Comparison of ENCODE assay signal across 1 cellular context in the genomic region with DNA sequence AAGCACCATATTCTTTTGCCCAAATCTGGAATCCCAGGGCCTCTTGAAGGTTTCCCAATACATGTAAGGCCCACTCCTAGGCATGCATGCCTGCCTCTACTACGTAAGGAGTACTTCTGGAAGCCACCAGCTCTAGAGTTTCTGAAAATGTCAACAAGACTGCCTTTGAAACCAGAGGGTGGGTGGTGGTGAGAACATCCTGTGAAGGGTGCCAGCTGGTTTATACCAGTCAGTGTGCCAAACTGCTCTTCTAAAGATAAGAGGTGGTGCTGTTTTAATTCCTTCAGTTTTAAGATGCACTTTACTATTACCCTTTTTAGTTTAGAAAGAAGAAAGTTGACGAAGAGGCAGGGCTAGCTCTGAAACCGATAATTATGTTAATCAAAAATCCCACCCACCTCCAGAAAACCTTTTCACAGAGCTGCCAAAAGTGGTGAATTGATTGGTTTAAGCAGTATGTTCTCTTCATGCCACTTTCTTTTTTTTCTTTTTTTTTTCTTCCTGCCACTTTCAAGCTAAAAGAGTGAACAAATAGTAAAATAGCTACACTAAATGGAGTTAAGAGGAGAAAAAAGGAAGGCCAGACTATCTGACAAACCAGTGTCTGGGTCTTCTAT.
TF ChIP-seq lines count a peak whose summit lies in the region.

No MANE protein-coding gene starts in this region.

TF ChIP-seq in GM12878, 131 proteins besides CTCF, POLR2A, EP300 and RAD21 (continued from another document and continues in another):
- TF ChIP-seq, protein P1, sequence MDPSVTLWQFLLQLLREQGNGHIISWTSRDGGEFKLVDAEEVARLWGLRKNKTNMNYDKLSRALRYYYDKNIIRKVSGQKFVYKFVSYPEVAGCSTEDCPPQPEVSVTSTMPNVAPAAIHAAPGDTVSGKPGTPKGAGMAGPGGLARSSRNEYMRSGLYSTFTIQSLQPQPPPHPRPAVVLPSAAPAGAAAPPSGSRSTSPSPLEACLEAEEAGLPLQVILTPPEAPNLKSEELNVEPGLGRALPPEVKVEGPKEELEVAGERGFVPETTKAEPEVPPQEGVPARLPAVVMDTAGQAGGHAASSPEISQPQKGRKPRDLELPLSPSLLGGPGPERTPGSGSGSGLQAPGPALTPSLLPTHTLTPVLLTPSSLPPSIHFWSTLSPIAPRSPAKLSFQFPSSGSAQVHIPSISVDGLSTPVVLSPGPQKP (IDR thresholded peaks at IDR 0.05; ENCODE audit: low read depth, low read length) = no peak
- no peak for TF ChIP-seq FOXM1 (IDR thresholded peaks at IDR 0.05; ENCODE audit: low read depth, low read length)
- TF ChIP-seq, protein P2, sequence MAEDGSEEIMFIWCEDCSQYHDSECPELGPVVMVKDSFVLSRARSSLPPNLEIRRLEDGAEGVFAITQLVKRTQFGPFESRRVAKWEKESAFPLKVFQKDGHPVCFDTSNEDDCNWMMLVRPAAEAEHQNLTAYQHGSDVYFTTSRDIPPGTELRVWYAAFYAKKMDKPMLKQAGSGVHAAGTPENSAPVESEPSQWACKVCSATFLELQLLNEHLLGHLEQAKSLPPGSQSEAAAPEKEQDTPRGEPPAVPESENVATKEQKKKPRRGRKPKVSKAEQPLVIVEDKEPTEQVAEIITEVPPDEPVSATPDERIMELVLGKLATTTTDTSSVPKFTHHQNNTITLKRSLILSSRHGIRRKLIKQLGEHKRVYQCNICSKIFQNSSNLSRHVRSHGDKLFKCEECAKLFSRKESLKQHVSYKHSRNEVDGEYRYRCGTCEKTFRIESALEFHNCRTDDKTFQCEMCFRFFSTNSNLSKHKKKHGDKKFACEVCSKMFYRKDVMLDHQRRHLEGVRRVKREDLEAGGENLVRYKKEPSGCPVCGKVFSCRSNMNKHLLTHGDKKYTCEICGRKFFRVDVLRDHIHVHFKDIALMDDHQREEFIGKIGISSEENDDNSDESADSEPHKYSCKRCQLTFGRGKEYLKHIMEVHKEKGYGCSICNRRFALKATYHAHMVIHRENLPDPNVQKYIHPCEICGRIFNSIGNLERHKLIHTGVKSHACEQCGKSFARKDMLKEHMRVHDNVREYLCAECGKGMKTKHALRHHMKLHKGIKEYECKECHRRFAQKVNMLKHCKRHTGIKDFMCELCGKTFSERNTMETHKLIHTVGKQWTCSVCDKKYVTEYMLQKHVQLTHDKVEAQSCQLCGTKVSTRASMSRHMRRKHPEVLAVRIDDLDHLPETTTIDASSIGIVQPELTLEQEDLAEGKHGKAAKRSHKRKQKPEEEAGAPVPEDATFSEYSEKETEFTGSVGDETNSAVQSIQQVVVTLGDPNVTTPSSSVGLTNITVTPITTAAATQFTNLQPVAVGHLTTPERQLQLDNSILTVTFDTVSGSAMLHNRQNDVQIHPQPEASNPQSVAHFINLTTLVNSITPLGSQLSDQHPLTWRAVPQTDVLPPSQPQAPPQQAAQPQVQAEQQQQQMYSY (CRISPR knock-in tag; IDR thresholded peaks at IDR 0.05) = no peak
- TF ChIP-seq MXI1 (IDR thresholded peaks at IDR 0.05; ENCODE audit: low read depth, low read length) = no peak
- no peak for TF ChIP-seq BACH1 (IDR thresholded peaks at IDR 0.05; ENCODE audit: borderline replicate concordance)
- no peak for TF ChIP-seq TCF7 (IDR thresholded peaks at IDR 0.05; ENCODE audit: borderline replicate concordance)
- TF ChIP-seq, protein P3, sequence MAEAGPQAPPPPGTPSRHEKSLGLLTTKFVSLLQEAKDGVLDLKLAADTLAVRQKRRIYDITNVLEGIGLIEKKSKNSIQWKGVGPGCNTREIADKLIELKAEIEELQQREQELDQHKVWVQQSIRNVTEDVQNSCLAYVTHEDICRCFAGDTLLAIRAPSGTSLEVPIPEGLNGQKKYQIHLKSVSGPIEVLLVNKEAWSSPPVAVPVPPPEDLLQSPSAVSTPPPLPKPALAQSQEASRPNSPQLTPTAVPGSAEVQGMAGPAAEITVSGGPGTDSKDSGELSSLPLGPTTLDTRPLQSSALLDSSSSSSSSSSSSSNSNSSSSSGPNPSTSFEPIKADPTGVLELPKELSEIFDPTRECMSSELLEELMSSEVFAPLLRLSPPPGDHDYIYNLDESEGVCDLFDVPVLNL (IDR thresholded peaks at IDR 0.05; ENCODE audit: low read depth, low read length) = no peak
- no peak for TF ChIP-seq MEF2A (IDR thresholded peaks at IDR 0.05; ENCODE audit: insufficient read depth, low read depth, low read length)
- TF ChIP-seq SREBF1 (IDR thresholded peaks at IDR 0.05; ENCODE audit: low read length) = no peak
- TF ChIP-seq, protein P4, sequence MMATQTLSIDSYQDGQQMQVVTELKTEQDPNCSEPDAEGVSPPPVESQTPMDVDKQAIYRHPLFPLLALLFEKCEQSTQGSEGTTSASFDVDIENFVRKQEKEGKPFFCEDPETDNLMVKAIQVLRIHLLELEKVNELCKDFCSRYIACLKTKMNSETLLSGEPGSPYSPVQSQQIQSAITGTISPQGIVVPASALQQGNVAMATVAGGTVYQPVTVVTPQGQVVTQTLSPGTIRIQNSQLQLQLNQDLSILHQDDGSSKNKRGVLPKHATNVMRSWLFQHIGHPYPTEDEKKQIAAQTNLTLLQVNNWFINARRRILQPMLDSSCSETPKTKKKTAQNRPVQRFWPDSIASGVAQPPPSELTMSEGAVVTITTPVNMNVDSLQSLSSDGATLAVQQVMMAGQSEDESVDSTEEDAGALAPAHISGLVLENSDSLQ (IDR thresholded peaks at IDR 0.05) = peak; percentile 34; the same call in 1 of the 2 replicates
- no peak for TF ChIP-seq STAT1 (conservative IDR thresholded peaks at IDR 0.05)
- TF ChIP-seq NR2C1 (IDR thresholded peaks at IDR 0.05) = no peak
- no peak for TF ChIP-seq CBFB (IDR thresholded peaks at IDR 0.05; ENCODE audit: low read depth)
- no peak for TF ChIP-seq BMI1 (IDR thresholded peaks at IDR 0.05; ENCODE audit: borderline replicate concordance)
- no peak for TF ChIP-seq SP1 (IDR thresholded peaks at IDR 0.05; ENCODE audit: low read depth, low read length)
- peak; percentile 52 for TF ChIP-seq IKZF1 (conservative IDR thresholded peaks at IDR 0.05)
- TF ChIP-seq ZSCAN29 (IDR thresholded peaks at IDR 0.05) = no peak
- no peak for TF ChIP-seq LARP7 (IDR thresholded peaks at IDR 0.05)
- TF ChIP-seq TCF3 (IDR thresholded peaks at IDR 0.05; ENCODE audit: borderline replicate concordance, insufficient read depth, low read depth, low read length) = 0 out of 2 replicates have a peak, but pooled peaks have one; percentile 35
- TF ChIP-seq SUZ12 (IDR thresholded peaks at IDR 0.05; ENCODE audit: unreplicated experiment) = no peak
- no peak for TF ChIP-seq EZH2 (IDR thresholded peaks at IDR 0.05; ENCODE audit: borderline replicate concordance, control insufficient read depth, low read depth, low read length)
- no peak for TF ChIP-seq CREM (IDR thresholded peaks at IDR 0.05; ENCODE audit: low read depth)
- 0 out of 4 replicates have a peak, but pooled peaks of 1 of the 2 experiments have one; percentile 7 for TF ChIP-seq BHLHE40 (IDR thresholded peaks at IDR 0.05; ENCODE audit: borderline replicate concordance in 1 of 2, low read depth in 2 of 2, low read length in 1 of 2)
- no peak for TF ChIP-seq CEBPB (IDR thresholded peaks at IDR 0.05; ENCODE audit: borderline replicate concordance in 1 of 2, low read depth in 2 of 2, low read length in 2 of 2)
- no peak for TF ChIP-seq STAT3 (IDR thresholded peaks at IDR 0.05; ENCODE audit: low read depth, low read length)
- TF ChIP-seq FOXK2 (IDR thresholded peaks at IDR 0.05) = peak; percentile 26; the same call in 1 of the 2 replicates
- TF ChIP-seq KDM1A (IDR thresholded peaks at IDR 0.05; ENCODE audit: borderline replicate concordance) = no peak
- TF ChIP-seq, protein P5, sequence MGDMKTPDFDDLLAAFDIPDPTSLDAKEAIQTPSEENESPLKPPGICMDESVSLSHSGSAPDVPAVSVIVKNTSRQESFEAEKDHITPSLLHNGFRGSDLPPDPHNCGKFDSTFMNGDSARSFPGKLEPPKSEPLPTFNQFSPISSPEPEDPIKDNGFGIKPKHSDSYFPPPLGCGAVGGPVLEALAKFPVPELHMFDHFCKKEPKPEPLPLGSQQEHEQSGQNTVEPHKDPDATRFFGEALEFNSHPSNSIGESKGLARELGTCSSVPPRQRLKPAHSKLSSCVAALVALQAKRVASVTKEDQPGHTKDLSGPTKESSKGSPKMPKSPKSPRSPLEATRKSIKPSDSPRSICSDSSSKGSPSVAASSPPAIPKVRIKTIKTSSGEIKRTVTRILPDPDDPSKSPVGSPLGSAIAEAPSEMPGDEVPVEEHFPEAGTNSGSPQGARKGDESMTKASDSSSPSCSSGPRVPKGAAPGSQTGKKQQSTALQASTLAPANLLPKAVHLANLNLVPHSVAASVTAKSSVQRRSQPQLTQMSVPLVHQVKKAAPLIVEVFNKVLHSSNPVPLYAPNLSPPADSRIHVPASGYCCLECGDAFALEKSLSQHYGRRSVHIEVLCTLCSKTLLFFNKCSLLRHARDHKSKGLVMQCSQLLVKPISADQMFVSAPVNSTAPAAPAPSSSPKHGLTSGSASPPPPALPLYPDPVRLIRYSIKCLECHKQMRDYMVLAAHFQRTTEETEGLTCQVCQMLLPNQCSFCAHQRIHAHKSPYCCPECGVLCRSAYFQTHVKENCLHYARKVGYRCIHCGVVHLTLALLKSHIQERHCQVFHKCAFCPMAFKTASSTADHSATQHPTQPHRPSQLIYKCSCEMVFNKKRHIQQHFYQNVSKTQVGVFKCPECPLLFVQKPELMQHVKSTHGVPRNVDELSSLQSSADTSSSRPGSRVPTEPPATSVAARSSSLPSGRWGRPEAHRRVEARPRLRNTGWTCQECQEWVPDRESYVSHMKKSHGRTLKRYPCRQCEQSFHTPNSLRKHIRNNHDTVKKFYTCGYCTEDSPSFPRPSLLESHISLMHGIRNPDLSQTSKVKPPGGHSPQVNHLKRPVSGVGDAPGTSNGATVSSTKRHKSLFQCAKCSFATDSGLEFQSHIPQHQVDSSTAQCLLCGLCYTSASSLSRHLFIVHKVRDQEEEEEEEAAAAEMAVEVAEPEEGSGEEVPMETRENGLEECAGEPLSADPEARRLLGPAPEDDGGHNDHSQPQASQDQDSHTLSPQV (IDR thresholded peaks at IDR 0.05) = no peak
- TF ChIP-seq MTA2 (IDR thresholded peaks at IDR 0.05; ENCODE audit: low read depth) = peak; percentile 53
- TF ChIP-seq, protein P6, sequence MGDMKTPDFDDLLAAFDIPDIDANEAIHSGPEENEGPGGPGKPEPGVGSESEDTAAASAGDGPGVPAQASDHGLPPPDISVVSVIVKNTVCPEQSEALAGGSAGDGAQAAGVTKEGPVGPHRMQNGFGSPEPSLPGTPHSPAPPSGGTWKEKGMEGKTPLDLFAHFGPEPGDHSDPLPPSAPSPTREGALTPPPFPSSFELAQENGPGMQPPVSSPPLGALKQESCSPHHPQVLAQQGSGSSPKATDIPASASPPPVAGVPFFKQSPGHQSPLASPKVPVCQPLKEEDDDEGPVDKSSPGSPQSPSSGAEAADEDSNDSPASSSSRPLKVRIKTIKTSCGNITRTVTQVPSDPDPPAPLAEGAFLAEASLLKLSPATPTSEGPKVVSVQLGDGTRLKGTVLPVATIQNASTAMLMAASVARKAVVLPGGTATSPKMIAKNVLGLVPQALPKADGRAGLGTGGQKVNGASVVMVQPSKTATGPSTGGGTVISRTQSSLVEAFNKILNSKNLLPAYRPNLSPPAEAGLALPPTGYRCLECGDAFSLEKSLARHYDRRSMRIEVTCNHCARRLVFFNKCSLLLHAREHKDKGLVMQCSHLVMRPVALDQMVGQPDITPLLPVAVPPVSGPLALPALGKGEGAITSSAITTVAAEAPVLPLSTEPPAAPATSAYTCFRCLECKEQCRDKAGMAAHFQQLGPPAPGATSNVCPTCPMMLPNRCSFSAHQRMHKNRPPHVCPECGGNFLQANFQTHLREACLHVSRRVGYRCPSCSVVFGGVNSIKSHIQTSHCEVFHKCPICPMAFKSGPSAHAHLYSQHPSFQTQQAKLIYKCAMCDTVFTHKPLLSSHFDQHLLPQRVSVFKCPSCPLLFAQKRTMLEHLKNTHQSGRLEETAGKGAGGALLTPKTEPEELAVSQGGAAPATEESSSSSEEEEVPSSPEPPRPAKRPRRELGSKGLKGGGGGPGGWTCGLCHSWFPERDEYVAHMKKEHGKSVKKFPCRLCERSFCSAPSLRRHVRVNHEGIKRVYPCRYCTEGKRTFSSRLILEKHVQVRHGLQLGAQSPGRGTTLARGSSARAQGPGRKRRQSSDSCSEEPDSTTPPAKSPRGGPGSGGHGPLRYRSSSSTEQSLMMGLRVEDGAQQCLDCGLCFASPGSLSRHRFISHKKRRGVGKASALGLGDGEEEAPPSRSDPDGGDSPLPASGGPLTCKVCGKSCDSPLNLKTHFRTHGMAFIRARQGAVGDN (IDR thresholded peaks at IDR 0.05) = 0 out of 2 replicates have a peak, but pooled peaks have one; percentile 32
- no peak for TF ChIP-seq ESRRA (IDR thresholded peaks at IDR 0.05; ENCODE audit: low read length)
- TF ChIP-seq, protein P7, sequence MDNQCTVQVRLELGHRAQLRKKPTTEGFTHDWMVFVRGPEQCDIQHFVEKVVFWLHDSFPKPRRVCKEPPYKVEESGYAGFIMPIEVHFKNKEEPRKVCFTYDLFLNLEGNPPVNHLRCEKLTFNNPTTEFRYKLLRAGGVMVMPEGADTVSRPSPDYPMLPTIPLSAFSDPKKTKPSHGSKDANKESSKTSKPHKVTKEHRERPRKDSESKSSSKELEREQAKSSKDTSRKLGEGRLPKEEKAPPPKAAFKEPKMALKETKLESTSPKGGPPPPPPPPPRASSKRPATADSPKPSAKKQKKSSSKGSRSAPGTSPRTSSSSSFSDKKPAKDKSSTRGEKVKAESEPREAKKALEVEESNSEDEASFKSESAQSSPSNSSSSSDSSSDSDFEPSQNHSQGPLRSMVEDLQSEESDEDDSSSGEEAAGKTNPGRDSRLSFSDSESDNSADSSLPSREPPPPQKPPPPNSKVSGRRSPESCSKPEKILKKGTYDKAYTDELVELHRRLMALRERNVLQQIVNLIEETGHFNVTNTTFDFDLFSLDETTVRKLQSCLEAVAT (IDR thresholded peaks at IDR 0.05) = no peak
- TF ChIP-seq KLF5 (IDR thresholded peaks at IDR 0.05; ENCODE audit: partially characterized antibody) = no peak
- TF ChIP-seq, protein P8, sequence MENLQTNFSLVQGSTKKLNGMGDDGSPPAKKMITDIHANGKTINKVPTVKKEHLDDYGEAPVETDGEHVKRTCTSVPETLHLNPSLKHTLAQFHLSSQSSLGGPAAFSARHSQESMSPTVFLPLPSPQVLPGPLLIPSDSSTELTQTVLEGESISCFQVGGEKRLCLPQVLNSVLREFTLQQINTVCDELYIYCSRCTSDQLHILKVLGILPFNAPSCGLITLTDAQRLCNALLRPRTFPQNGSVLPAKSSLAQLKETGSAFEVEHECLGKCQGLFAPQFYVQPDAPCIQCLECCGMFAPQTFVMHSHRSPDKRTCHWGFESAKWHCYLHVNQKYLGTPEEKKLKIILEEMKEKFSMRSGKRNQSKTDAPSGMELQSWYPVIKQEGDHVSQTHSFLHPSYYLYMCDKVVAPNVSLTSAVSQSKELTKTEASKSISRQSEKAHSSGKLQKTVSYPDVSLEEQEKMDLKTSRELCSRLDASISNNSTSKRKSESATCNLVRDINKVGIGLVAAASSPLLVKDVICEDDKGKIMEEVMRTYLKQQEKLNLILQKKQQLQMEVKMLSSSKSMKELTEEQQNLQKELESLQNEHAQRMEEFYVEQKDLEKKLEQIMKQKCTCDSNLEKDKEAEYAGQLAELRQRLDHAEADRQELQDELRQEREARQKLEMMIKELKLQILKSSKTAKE (IDR thresholded peaks at IDR 0.05; ENCODE audit: low read depth, poor library complexity, severe bottlenecking) = no peak
- no peak for TF ChIP-seq HDAC6 (IDR thresholded peaks at IDR 0.05; ENCODE audit: unreplicated experiment)
- TF ChIP-seq ATF7 (IDR thresholded peaks at IDR 0.05; ENCODE audit: low read depth) = 0 out of 2 replicates have a peak, but pooled peaks have one; percentile 19
- no peak for TF ChIP-seq MTA3 (IDR thresholded peaks at IDR 0.05; ENCODE audit: borderline replicate concordance, low read length)
- TF ChIP-seq PAX8 (IDR thresholded peaks at IDR 0.05) = no peak
- no peak for TF ChIP-seq WRNIP1 (IDR thresholded peaks at IDR 0.05; ENCODE audit: borderline replicate concordance, low read depth, low read length)
